ENCODE assay signal across 11 cellular contexts in genomic region chr10:126663328-126663727, GRCh38. TPM values are rescaled to one million over a fixed set of nuclear protein-coding genes. Genes with fewer than 3 reads are reported as not detected.
DNase-seq lines count a peak whose midpoint lies in the region; ATAC-seq and TF ChIP-seq lines count a peak whose summit lies in the region.
"Had no signal": no experiment of that assay in that cellular context is flagged by ENCODE, and none has a peak within 500 bp of the region (broad histone marks: within the 10 kb centered on the region; RNA-seq: fewer than 3 reads in every experiment).

No MANE protein-coding gene starts in this region.

- peak overlapping the region in 31 of 59 donors; percentile 0 to 86 (median 27) for H3K4me3 ChIP-seq in dorsolateral prefrontal cortex
- no peak overlapping the region for H3K4me3 ChIP-seq in mucosa of descending colon
- H3K4me3 ChIP-seq in naive thymus-derived CD4-positive, alpha-beta T cell (ENCODE audit: low read length), result no peak overlapping the region

- H3K4me1 ChIP-seq in mucosa of descending colon (ENCODE audit: low read depth), result no peaks in the 10 kb centered on the region
- no peaks in the 10 kb centered on the region for H3K4me1 ChIP-seq in naive thymus-derived CD4-positive, alpha-beta T cell (ENCODE audit: control insufficient read depth in 2 of 2, insufficient read depth in 2 of 2, low read length in 2 of 2)

- in situ Hi-C loops in ACHN (cut with HindIII; ENCODE audit: low pct_ligation_motif_present, low pct_unique_long_range_greater_than_20kb, low sequenced_read_pairs), result no loop called here

- CTCF ChIA-PET in naive thymus-derived CD4-positive, alpha-beta T cell (lab: Charles Lee), result no interaction called here

- ATAC-seq in mucosa of descending colon (peak; percentile 32), GM21576 (IDR thresholded peaks at IDR 0.05; ENCODE audit: unreplicated experiment) (no peak), GM21367 (IDR thresholded peaks at IDR 0.05; ENCODE audit: unreplicated experiment) (no peak)
- no peak for ATAC-seq in naive thymus-derived CD4-positive, alpha-beta T cell

- H3K27me3 ChIP-seq in dorsolateral prefrontal cortex, result peaks cover 0 to 4% (median 0%) of the 10 kb centered on the region in 45 donors
- no peaks in the 10 kb centered on the region for H3K27me3 ChIP-seq in naive thymus-derived CD4-positive, alpha-beta T cell (ENCODE audit: control insufficient read depth in 2 of 2, insufficient read depth in 2 of 2, low read length in 2 of 2)

- H3K36me3 ChIP-seq in mucosa of descending colon (ENCODE audit: low read depth), result no peaks in the 10 kb centered on the region
- no peaks in the 10 kb centered on the region for H3K36me3 ChIP-seq in naive thymus-derived CD4-positive, alpha-beta T cell (ENCODE audit: control insufficient read depth in 2 of 3, insufficient read depth in 3 of 3, low read length in 3 of 3)

- TF ChIP-seq CTCF in dorsolateral prefrontal cortex (IDR thresholded peaks at IDR 0.05 in 54 of 56, conservative IDR thresholded peaks at IDR 0.05 in 2 of 56; ENCODE audit: low read depth in 1 of 56, partially characterized antibody in 56 of 56) (peak in 14 of 56 donors; percentile 5 to 33 (median 22)), mucosa of descending colon (IDR thresholded peaks at IDR 0.05) (no peak)

- H3K9me3 Mint-ChIP-seq in naive thymus-derived CD4-positive, alpha-beta T cell, result peaks cover 0 to 6% (median 0%) of the 10 kb centered on the region in 11 donors

- no peaks in the 10 kb centered on the region for H3K36me3 Mint-ChIP-seq in naive thymus-derived CD4-positive, alpha-beta T cell

- POLR2A ChIA-PET in naive thymus-derived CD4-positive, alpha-beta T cell (lab: Charles Lee), result no interaction called here

- peaks cover 0 to 4% (median 0%) of the 10 kb centered on the region in 7 donors for H3K4me1 Mint-ChIP-seq in naive thymus-derived CD4-positive, alpha-beta T cell

- peak; percentile 27 for DNase-seq in stimulated activated naive CD4-positive, alpha-beta T cell treated with Interleukin-2 at 50 U/mL for 16 hours (lab: John Stamatoyannopoulos, UW)
- no peak for DNase-seq in stimulated activated naive CD4-positive, alpha-beta T cell (lab: John Stamatoyannopoulos, UW)
- DNase-seq in dorsolateral prefrontal cortex, result peak; percentile 21 to 96 (median 89)
- DNase-seq in mucosa of descending colon, result peak in 1 of 3 donors; percentile 7
- no peak for DNase-seq in ACHN
- DNase-seq in naive thymus-derived CD4-positive, alpha-beta T cell, result no peak
- DNase-seq: Calu3, dermis blood vessel endothelial cell, NCI-H524 had no signal

- H3K27ac ChIP-seq in dorsolateral prefrontal cortex, result peak overlapping the region; percentile 73 to 99 (median 97)
- no peak overlapping the region for H3K27ac ChIP-seq in naive thymus-derived CD4-positive, alpha-beta T cell (ENCODE audit: low read depth, low read length)

- peak overlapping the region in 1 of 10 donors; percentile 17 for H3K4me3 Mint-ChIP-seq in naive thymus-derived CD4-positive, alpha-beta T cell

- peak overlapping the region in 1 of 9 donors; percentile 63 for H3K27ac Mint-ChIP-seq in naive thymus-derived CD4-positive, alpha-beta T cell

- no peaks in the 10 kb centered on the region for H3K9me3 ChIP-seq in mucosa of descending colon
- H3K9me3 ChIP-seq in naive thymus-derived CD4-positive, alpha-beta T cell (ENCODE audit: control insufficient read depth in 2 of 3, low read length in 3 of 3), result no peaks in the 10 kb centered on the region

- intact Hi-C loops in dorsolateral prefrontal cortex (cut with DNase I), result loop anchor here (5.0 to 10.0 kb wide), 6 partner anchors 36 to 199 kb away; no protein-coding TSS in a partner anchor
- intact Hi-C loops in mucosa of descending colon (cut with DNase I, micrococcal nuclease), result no loop called here
- intact Hi-C loops in naive thymus-derived CD4-positive, alpha-beta T cell (cut with micrococcal nuclease), result no loop called here

- H3K27me3 Mint-ChIP-seq in naive thymus-derived CD4-positive, alpha-beta T cell, result peaks cover 0 to 21% (median 8%) of the 10 kb centered on the region in 5 donors

RNA-seq across cellular contexts. Expression of gene C10orf90, which starts 7.2 kb away (rescaled TPM):
- total RNA-seq in dorsolateral prefrontal cortex, result 100 to 1,000 TPM in 6 of 120 experiments, 10 to 100 TPM in 113, 1 to 10 TPM in 1; 8.8 to 166 (median 43.8) TPM
- total RNA-seq in mucosa of descending colon, result 1 to 10 TPM in 1 of 3 donors, not detected in 2; 1.1 TPM
- total RNA-seq in naive thymus-derived CD4-positive, alpha-beta T cell, result not detected
- not detected for polyA plus RNA-seq in naive thymus-derived CD4-positive, alpha-beta T cell
- total RNA-seq: Calu3, dermis blood vessel endothelial cell had no signal

Comparison
In these comparisons a context has a peak if more than half of its experiments do, and no peak if none do; other contexts are left out.
1. DNase-seq: peak in stimulated activated naive CD4-positive, alpha-beta T cell treated with Interleukin-2 at 50 U/mL for 16 hours (single experiment) and dorsolateral prefrontal cortex (10 of 10); none in stimulated activated naive CD4-positive, alpha-beta T cell (0 of 6), ACHN (single experiment) and naive thymus-derived CD4-positive, alpha-beta T cell (0 of 9).
2. H3K4me3 ChIP-seq: peak in dorsolateral prefrontal cortex (31 of 59); none in mucosa of descending colon (single experiment) and naive thymus-derived CD4-positive, alpha-beta T cell (single experiment).
3. RNA of gene C10orf90, which starts 7.2 kb away (total RNA-seq): 8.8 to 166 TPM in dorsolateral prefrontal cortex; 1.1 TPM in mucosa of descending colon and not detected in naive thymus-derived CD4-positive, alpha-beta T cell; every median in the first group is over 4 times any median in the second.
4. intact Hi-C loops: an anchor here in dorsolateral prefrontal cortex (5.0 to 10.0 kb wide); none called in mucosa of descending colon and naive thymus-derived CD4-positive, alpha-beta T cell.